ENCODE assay signal across 2 cellular contexts in the genomic region with DNA sequence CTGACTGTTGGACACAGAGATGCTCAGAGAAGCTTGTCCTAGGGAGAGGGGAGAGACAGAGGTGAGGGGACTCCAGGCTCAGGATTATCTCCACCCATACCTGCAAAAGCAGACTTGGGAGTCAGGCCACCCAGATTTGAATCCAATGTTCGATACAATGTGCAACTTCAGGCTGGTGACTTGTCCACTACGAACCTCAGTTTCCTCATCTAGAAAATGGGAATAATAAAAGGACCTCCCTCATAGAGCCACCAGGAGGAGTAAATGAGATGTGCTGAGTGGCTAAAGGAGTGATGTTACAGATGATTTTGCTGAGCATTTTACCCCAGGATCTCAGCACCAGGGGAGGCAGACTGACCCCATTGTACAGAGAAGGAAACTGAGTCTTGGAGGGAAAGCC.
TF ChIP-seq lines count a peak whose summit lies in the region.

No MANE protein-coding gene starts in this region.

TF ChIP-seq in HepG2, 621 proteins besides CTCF, POLR2A, EP300 and RAD21:
- TF ChIP-seq, protein P1, sequence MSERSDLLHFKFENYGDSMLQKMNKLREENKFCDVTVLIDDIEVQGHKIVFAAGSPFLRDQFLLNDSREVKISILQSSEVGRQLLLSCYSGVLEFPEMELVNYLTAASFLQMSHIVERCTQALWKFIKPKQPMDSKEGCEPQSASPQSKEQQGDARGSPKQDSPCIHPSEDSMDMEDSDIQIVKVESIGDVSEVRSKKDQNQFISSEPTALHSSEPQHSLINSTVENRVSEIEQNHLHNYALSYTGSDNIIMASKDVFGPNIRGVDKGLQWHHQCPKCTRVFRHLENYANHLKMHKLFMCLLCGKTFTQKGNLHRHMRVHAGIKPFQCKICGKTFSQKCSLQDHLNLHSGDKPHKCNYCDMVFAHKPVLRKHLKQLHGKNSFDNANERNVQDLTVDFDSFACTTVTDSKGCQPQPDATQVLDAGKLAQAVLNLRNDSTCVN (CRISPR knock-in tag; IDR thresholded peaks at IDR 0.05; ENCODE audit: borderline replicate concordance), result no peak
- TF ChIP-seq KLF12 (CRISPR knock-in tag; IDR thresholded peaks at IDR 0.05; ENCODE audit: borderline replicate concordance) (no peak), ZNF629 (CRISPR knock-in tag; conservative IDR thresholded peaks at IDR 0.05) (peak; percentile 72), SMC3 (IDR thresholded peaks at IDR 0.05; ENCODE audit: low read length) (no peak), ZNF607 (CRISPR knock-in tag; IDR thresholded peaks at IDR 0.05; ENCODE audit: borderline replicate concordance) (no peak), ZNF34 (CRISPR knock-in tag; IDR thresholded peaks at IDR 0.05; ENCODE audit: borderline replicate concordance) (no peak)

TF ChIP-seq in GM23338, 12 proteins besides CTCF, POLR2A, EP300 and RAD21:
- TF ChIP-seq, protein P2, sequence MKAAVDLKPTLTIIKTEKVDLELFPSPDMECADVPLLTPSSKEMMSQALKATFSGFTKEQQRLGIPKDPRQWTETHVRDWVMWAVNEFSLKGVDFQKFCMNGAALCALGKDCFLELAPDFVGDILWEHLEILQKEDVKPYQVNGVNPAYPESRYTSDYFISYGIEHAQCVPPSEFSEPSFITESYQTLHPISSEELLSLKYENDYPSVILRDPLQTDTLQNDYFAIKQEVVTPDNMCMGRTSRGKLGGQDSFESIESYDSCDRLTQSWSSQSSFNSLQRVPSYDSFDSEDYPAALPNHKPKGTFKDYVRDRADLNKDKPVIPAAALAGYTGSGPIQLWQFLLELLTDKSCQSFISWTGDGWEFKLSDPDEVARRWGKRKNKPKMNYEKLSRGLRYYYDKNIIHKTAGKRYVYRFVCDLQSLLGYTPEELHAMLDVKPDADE (IDR thresholded peaks at IDR 0.05), result no peak
- TF ChIP-seq, protein P3, sequence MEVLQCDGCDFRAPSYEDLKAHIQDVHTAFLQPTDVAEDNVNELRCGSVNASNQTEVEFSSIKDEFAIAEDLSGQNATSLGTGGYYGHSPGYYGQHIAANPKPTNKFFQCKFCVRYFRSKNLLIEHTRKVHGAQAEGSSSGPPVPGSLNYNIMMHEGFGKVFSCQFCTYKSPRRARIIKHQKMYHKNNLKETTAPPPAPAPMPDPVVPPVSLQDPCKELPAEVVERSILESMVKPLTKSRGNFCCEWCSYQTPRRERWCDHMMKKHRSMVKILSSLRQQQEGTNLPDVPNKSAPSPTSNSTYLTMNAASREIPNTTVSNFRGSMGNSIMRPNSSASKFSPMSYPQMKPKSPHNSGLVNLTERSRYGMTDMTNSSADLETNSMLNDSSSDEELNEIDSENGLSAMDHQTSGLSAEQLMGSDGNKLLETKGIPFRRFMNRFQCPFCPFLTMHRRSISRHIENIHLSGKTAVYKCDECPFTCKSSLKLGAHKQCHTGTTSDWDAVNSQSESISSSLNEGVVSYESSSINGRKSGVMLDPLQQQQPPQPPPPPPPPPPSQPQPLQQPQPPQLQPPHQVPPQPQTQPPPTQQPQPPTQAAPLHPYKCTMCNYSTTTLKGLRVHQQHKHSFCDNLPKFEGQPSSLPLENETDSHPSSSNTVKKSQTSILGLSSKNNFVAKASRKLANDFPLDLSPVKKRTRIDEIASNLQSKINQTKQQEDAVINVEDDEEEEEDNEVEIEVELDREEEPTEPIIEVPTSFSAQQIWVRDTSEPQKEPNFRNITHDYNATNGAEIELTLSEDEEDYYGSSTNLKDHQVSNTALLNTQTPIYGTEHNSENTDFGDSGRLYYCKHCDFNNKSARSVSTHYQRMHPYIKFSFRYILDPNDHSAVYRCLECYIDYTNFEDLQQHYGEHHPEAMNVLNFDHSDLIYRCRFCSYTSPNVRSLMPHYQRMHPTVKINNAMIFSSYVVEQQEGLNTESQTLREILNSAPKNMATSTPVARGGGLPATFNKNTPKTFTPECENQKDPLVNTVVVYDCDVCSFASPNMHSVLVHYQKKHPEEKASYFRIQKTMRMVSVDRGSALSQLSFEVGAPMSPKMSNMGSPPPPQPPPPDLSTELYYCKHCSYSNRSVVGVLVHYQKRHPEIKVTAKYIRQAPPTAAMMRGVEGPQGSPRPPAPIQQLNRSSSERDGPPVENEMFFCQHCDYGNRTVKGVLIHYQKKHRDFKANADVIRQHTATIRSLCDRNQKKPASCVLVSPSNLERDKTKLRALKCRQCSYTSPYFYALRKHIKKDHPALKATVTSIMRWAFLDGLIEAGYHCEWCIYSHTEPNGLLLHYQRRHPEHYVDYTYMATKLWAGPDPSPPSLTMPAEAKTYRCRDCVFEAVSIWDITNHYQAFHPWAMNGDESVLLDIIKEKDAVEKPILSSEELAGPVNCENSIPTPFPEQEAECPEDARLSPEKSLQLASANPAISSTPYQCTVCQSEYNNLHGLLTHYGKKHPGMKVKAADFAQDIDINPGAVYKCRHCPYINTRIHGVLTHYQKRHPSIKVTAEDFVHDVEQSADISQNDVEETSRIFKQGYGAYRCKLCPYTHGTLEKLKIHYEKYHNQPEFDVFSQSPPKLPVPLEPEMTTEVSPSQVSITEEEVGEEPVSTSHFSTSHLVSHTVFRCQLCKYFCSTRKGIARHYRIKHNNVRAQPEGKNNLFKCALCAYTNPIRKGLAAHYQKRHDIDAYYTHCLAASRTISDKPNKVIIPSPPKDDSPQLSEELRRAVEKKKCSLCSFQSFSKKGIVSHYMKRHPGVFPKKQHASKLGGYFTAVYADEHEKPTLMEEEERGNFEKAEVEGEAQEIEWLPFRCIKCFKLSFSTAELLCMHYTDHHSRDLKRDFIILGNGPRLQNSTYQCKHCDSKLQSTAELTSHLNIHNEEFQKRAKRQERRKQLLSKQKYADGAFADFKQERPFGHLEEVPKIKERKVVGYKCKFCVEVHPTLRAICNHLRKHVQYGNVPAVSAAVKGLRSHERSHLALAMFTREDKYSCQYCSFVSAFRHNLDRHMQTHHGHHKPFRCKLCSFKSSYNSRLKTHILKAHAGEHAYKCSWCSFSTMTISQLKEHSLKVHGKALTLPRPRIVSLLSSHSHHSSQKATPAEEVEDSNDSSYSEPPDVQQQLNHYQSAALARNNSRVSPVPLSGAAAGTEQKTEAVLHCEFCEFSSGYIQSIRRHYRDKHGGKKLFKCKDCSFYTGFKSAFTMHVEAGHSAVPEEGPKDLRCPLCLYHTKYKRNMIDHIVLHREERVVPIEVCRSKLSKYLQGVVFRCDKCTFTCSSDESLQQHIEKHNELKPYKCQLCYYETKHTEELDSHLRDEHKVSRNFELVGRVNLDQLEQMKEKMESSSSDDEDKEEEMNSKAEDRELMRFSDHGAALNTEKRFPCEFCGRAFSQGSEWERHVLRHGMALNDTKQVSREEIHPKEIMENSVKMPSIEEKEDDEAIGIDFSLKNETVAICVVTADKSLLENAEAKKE (CRISPR knock-in tag; IDR thresholded peaks at IDR 0.05), result no peak
- TF ChIP-seq POLR2AphosphoS5 (IDR thresholded peaks at IDR 0.05; ENCODE audit: low read depth) (no peak), EZH2 (IDR thresholded peaks at IDR 0.05; ENCODE audit: low read depth, unreplicated experiment) (no peak), ZNF114 (CRISPR knock-in tag; IDR thresholded peaks at IDR 0.05) (no peak), NANOG (IDR thresholded peaks at IDR 0.05; ENCODE audit: borderline replicate concordance) (no peak), ZNF331 (CRISPR knock-in tag; IDR thresholded peaks at IDR 0.05; ENCODE audit: low read depth) (no peak), JUNB (IDR thresholded peaks at IDR 0.05; ENCODE audit: unreplicated experiment) (no peak), STAT1 (IDR thresholded peaks at IDR 0.05; ENCODE audit: unreplicated experiment) (no peak), CREB1 (CRISPR knock-in tag; IDR thresholded peaks at IDR 0.05; ENCODE audit: low read depth) (no peak), EZH2phosphoT487 (IDR thresholded peaks at IDR 0.05; ENCODE audit: unreplicated experiment) (no peak)
- TF ChIP-seq, protein P4, sequence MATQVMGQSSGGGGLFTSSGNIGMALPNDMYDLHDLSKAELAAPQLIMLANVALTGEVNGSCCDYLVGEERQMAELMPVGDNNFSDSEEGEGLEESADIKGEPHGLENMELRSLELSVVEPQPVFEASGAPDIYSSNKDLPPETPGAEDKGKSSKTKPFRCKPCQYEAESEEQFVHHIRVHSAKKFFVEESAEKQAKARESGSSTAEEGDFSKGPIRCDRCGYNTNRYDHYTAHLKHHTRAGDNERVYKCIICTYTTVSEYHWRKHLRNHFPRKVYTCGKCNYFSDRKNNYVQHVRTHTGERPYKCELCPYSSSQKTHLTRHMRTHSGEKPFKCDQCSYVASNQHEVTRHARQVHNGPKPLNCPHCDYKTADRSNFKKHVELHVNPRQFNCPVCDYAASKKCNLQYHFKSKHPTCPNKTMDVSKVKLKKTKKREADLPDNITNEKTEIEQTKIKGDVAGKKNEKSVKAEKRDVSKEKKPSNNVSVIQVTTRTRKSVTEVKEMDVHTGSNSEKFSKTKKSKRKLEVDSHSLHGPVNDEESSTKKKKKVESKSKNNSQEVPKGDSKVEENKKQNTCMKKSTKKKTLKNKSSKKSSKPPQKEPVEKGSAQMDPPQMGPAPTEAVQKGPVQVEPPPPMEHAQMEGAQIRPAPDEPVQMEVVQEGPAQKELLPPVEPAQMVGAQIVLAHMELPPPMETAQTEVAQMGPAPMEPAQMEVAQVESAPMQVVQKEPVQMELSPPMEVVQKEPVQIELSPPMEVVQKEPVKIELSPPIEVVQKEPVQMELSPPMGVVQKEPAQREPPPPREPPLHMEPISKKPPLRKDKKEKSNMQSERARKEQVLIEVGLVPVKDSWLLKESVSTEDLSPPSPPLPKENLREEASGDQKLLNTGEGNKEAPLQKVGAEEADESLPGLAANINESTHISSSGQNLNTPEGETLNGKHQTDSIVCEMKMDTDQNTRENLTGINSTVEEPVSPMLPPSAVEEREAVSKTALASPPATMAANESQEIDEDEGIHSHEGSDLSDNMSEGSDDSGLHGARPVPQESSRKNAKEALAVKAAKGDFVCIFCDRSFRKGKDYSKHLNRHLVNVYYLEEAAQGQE (IDR thresholded peaks at IDR 0.05; ENCODE audit: unreplicated experiment), result no peak
